In the genomic region with DNA sequence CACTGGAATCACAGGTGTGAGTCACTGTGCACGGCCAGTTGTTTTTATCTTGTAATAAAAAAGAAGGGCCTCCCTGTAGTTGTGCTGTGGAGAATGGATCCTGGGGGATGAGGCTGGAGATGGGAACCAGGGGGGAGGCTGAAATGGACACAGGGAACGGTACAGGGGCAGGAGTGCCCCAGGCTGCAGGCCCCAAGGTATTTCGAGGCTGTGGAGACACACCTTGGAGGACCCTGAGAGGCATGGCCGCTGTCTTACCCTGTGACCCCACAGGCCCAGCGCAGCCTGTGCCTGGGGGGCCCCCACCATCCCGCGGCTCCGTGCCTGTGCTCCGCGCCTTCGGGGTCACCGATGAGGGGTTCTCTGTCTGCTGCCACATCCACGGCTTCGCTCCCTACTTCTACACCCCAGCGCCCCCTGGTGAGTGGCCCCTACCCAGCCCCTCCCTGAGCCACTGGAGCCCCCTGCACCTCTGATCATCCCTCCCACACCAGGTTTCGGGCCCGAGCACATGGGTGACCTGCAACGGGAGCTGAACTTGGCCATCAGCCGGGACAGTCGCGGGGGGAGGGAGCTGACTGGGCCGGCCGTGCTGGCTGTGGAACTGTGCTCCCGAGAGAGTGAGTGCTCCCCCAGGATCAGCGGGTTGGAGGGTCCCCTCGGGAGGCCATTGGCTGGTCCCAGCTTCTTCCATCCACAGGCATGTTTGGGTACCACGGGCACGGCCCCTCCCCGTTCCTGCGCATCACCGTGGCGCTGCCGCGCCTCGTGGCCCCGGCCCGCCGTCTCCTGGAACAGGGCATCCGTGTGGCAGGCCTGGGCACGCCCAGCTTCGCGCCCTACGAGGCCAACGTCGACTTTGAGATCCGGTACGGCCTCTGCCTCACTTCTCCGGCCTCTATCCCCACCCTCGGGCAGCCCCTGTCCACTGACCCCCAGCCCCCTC, we compare ENCODE assay signal across 22 cellular contexts. TPM values are rescaled to one million over a fixed set of nuclear protein-coding genes. Genes with fewer than 3 reads are reported as not detected.
"Had no signal": no experiment of that assay in that cellular context is flagged by ENCODE, and none has a peak within 500 bp of the region (broad histone marks: within the 10 kb centered on the region; RNA-seq: fewer than 3 reads in every experiment).

No MANE protein-coding gene starts in this region.

- H3K4me3 ChIP-seq: mucosa of descending colon, prostate gland, spleen, tibial nerve had no signal

- H3K9me3 Mint-ChIP-seq: activated naive CD4-positive, alpha-beta T cell treated with anti-CD3 and anti-CD28 coated beads, Interleukin-2, amount 50 U/mL, for 24 hours; activated T-cell treated with anti-CD3 and anti-CD28 coated beads, Interleukin-2, amount 50 U/mL, for 24 hours; brain; endodermal cell; naive thymus-derived CD8-positive, alpha-beta T cell; stimulated activated memory B cell treated with anti-CD40 and anti-IgM and Interleukin-4, amounts not matched to agents 10 μg/mL and 1 μg/mL and 100 μg/mL, for 72 hours had no signal

- H3K27me3 ChIP-seq: spleen, tibial nerve had no signal

- H3K36me3 ChIP-seq: prostate gland had no signal

- H3K4me3 Mint-ChIP-seq: activated CD8-positive, alpha-beta memory T cell treated with anti-CD3 and anti-CD28 coated beads, Interleukin-2, amount 10 ng/mL, durations not matched to agents 7 days and 5 days; activated naive CD4-positive, alpha-beta T cell treated with anti-CD3 and anti-CD28 coated beads, Interleukin-2, amount 50 U/mL, for 24 hours; activated T-cell treated with anti-CD3 and anti-CD28 coated beads, Interleukin-2, amount 50 U/mL, for 24 hours; brain; endodermal cell; naive thymus-derived CD8-positive, alpha-beta T cell; stimulated activated memory B cell treated with anti-CD40 and anti-IgM and Interleukin-4, amounts not matched to agents 10 μg/mL and 1 μg/mL and 100 μg/mL, for 72 hours had no signal

- H3K9me3 ChIP-seq: mucosa of descending colon, prostate gland, spleen, tibial nerve had no signal

- DNase-seq: activated CD4-positive, alpha-beta T cell treated with anti-CD3 and anti-CD28 coated beads for 1 hour; activated CD4-positive, alpha-beta T cell treated with anti-CD3 and anti-CD28 coated beads, Interleukin-2, amount 50 U/mL, for 48 hours; activated CD8-positive, alpha-beta memory T cell treated with anti-CD3 and anti-CD28 coated beads, Interleukin-2, amount 10 ng/mL, durations not matched to agents 7 days and 5 days; activated effector memory CD4-positive, alpha-beta T cell treated with Interleukin-2 at 50 U/mL for 16 hours; activated T-cell treated with anti-CD3 and anti-CD28 coated beads, Interleukin-2, amount 50 U/mL, for 24 hours; dermis blood vessel endothelial cell; endodermal cell; head of caudate nucleus; left colon; mucosa of descending colon; naive thymus-derived CD8-positive, alpha-beta T cell; occipital lobe; stimulated activated CD4-positive, alpha-beta T cell treated with anti-CD3 and anti-CD28 coated beads, Interleukin-1b, Interleukin-23, amount 100 ng/mL, for 48 hours had no signal

- H3K4me1 Mint-ChIP-seq: activated CD8-positive, alpha-beta memory T cell treated with anti-CD3 and anti-CD28 coated beads, Interleukin-2, amount 10 ng/mL, durations not matched to agents 7 days and 5 days; activated naive CD4-positive, alpha-beta T cell treated with anti-CD3 and anti-CD28 coated beads, Interleukin-2, amount 50 U/mL, for 24 hours; brain; endodermal cell; stimulated activated memory B cell treated with anti-CD40 and anti-IgM and Interleukin-4, amounts not matched to agents 10 μg/mL and 1 μg/mL and 100 μg/mL, for 72 hours had no signal

- H3K27me3 Mint-ChIP-seq: activated CD8-positive, alpha-beta memory T cell treated with anti-CD3 and anti-CD28 coated beads, Interleukin-2, amount 10 ng/mL, durations not matched to agents 7 days and 5 days; activated naive CD4-positive, alpha-beta T cell treated with anti-CD3 and anti-CD28 coated beads, Interleukin-2, amount 50 U/mL, for 24 hours; activated T-cell treated with anti-CD3 and anti-CD28 coated beads, Interleukin-2, amount 50 U/mL, for 24 hours; brain; naive thymus-derived CD8-positive, alpha-beta T cell; stimulated activated memory B cell treated with anti-CD40 and anti-IgM and Interleukin-4, amounts not matched to agents 10 μg/mL and 1 μg/mL and 100 μg/mL, for 72 hours had no signal

- H3K4me1 ChIP-seq: prostate gland, spleen, tibial nerve had no signal

- H3K27ac ChIP-seq: prostate gland, spleen, tibial nerve had no signal

- H3K27ac Mint-ChIP-seq: activated CD8-positive, alpha-beta memory T cell treated with anti-CD3 and anti-CD28 coated beads, Interleukin-2, amount 10 ng/mL, durations not matched to agents 7 days and 5 days; activated naive CD4-positive, alpha-beta T cell treated with anti-CD3 and anti-CD28 coated beads, Interleukin-2, amount 50 U/mL, for 24 hours; activated T-cell treated with anti-CD3 and anti-CD28 coated beads, Interleukin-2, amount 50 U/mL, for 24 hours; brain; endodermal cell; naive thymus-derived CD8-positive, alpha-beta T cell; stimulated activated memory B cell treated with anti-CD40 and anti-IgM and Interleukin-4, amounts not matched to agents 10 μg/mL and 1 μg/mL and 100 μg/mL, for 72 hours had no signal

- ATAC-seq: activated CD8-positive, alpha-beta memory T cell treated with anti-CD3 and anti-CD28 coated beads, Interleukin-2, amount 10 ng/mL, durations not matched to agents 7 days and 5 days; left colon; mucosa of descending colon; naive thymus-derived CD8-positive, alpha-beta T cell; sciatic nerve; stimulated activated memory B cell treated with anti-CD40 and anti-IgM and Interleukin-4, amounts not matched to agents 10 μg/mL and 1 μg/mL and 100 μg/mL, for 72 hours had no signal

RNA-seq across cellular contexts. Expression of gene SPIB, which starts 17.0 kb away (rescaled TPM):
- total RNA-seq: dermis blood vessel endothelial cell, fibroblast of villous mesenchyme, lung microvascular endothelial cell, occipital lobe, prostate gland had no signal

RNA-seq across cellular contexts. Expression of gene MYBPC2, which starts 30.9 kb away (rescaled TPM):
- total RNA-seq: activated CD8-positive, alpha-beta memory T cell treated with anti-CD3 and anti-CD28 coated beads, Interleukin-2, amount 10 ng/mL, durations not matched to agents 7 days and 5 days; dermis blood vessel endothelial cell; fibroblast of villous mesenchyme; lung microvascular endothelial cell; naive thymus-derived CD8-positive, alpha-beta T cell; occipital lobe; sciatic nerve had no signal
- polyA plus RNA-seq: naive thymus-derived CD8-positive, alpha-beta T cell had no signal

RNA-seq across cellular contexts. Expression of gene NAPSA, which starts 36.3 kb away (rescaled TPM):
- total RNA-seq: dermis blood vessel endothelial cell had no signal
